ENCODE assay signal across 10 cellular contexts in genomic region chr18:50051288-50051687, GRCh38.
DNase-seq lines count a peak whose midpoint lies in the region; ATAC-seq and TF ChIP-seq lines count a peak whose summit lies in the region.
"Had no signal": no experiment of that assay in that cellular context is flagged by ENCODE, and none has a peak within 500 bp of the region (broad histone marks: within the 10 kb centered on the region; RNA-seq: fewer than 3 reads in every experiment).

No MANE protein-coding gene starts in this region.

- peaks cover 3% of the 10 kb centered on the region; the same call in 1 of the 2 replicates for H3K4me1 ChIP-seq in MM.1S (ENCODE audit: low read length)
- peaks cover 2% of the 10 kb centered on the region for H3K4me1 ChIP-seq in parathyroid adenoma
- H3K4me1 ChIP-seq in gastroesophageal sphincter: no peaks in the 10 kb centered on the region
- H3K4me1 ChIP-seq: right atrium auricular region had no signal

- H3K27me3 ChIP-seq in MM.1S (replicated peaks; ENCODE audit: insufficient read depth, low read length) (no peaks in the 10 kb centered on the region), parathyroid adenoma (ENCODE audit: control insufficient read depth, insufficient read depth, low read length) (no peaks in the 10 kb centered on the region), gastroesophageal sphincter (no peaks in the 10 kb centered on the region)
- H3K27me3 ChIP-seq: right atrium auricular region had no signal

- H3K4me2 ChIP-seq in MM.1S (ENCODE audit: low read depth, low read length) (no peak overlapping the region), parathyroid adenoma (ENCODE audit: low read length) (no peak overlapping the region)

- no peak overlapping the region for H2AFZ ChIP-seq in MM.1S (ENCODE audit: low read length)
- no peak overlapping the region for H2AFZ ChIP-seq in parathyroid adenoma

- DNase-seq in NCI-H1105 treated with DMSO at 0.1 percent for 48 hours (lab: John Stamatoyannopoulos, UW) (peak; percentile 32), NCI-H1105 (lab: John Stamatoyannopoulos, UW) (no peak), MM.1S (no peak), epithelial cell of esophagus (ENCODE audit: low read depth) (peak; percentile 57), AG08395 (ENCODE audit: low spot score) (no peak)
- DNase-seq: cortex of kidney had no signal

- peak; percentile 30 for TF ChIP-seq CTCF in MM.1S (IDR thresholded peaks at IDR 0.05; ENCODE audit: low read length)
- peak; percentile 51 for TF ChIP-seq CTCF in epithelial cell of esophagus (IDR thresholded peaks at IDR 0.05; ENCODE audit: insufficient read depth, low read depth, low read length, missing control alignments)
- peak; percentile 46 for TF ChIP-seq CTCF in parathyroid adenoma (IDR thresholded peaks at IDR 0.05)
- no peak for TF ChIP-seq CTCF in gastroesophageal sphincter (IDR thresholded peaks at IDR 0.05)

- no peak for TF ChIP-seq POLR2A in gastroesophageal sphincter (IDR thresholded peaks at IDR 0.05)

- H3K4me3 ChIP-seq in MM.1S (ENCODE audit: low read length): no peak overlapping the region
- H3K4me3 ChIP-seq in epithelial cell of esophagus (ENCODE audit: low read length): no peak overlapping the region
- no peak overlapping the region for H3K4me3 ChIP-seq in parathyroid adenoma (ENCODE audit: low read depth, low read length)
- no peak overlapping the region for H3K4me3 ChIP-seq in gastroesophageal sphincter
- H3K4me3 ChIP-seq: right atrium auricular region had no signal

- no peak for TF ChIP-seq EP300 in gastroesophageal sphincter (IDR thresholded peaks at IDR 0.05)

- ATAC-seq in HG02938 (IDR thresholded peaks at IDR 0.05; ENCODE audit: unreplicated experiment) (no peak), gastroesophageal sphincter (no peak)

- H3K27ac ChIP-seq in MM.1S (ENCODE audit: low read length) (no peak overlapping the region), parathyroid adenoma (no peak overlapping the region), gastroesophageal sphincter (no peak overlapping the region)
- H3K27ac ChIP-seq: right atrium auricular region had no signal

- H3K9me2 ChIP-seq in MM.1S (replicated peaks; ENCODE audit: insufficient read depth, low read length): no peaks in the 10 kb centered on the region

- H3K36me3 ChIP-seq in MM.1S (replicated peaks; ENCODE audit: insufficient read depth, low read length) (no peaks in the 10 kb centered on the region), parathyroid adenoma (ENCODE audit: control insufficient read depth, insufficient read depth, low read length) (no peaks in the 10 kb centered on the region), gastroesophageal sphincter (no peaks in the 10 kb centered on the region)
- H3K36me3 ChIP-seq: right atrium auricular region had no signal

- H3K9ac ChIP-seq in MM.1S (ENCODE audit: low read length) (no peak overlapping the region), parathyroid adenoma (no peak overlapping the region)

- H3F3A ChIP-seq in MM.1S (ENCODE audit: insufficient read depth, low read length): no peaks in the 10 kb centered on the region

- H3K79me2 ChIP-seq in MM.1S (ENCODE audit: low read length): peaks cover 24% of the 10 kb centered on the region
- H3K79me2 ChIP-seq in parathyroid adenoma: peaks cover 4% of the 10 kb centered on the region

- H3K9me3 ChIP-seq in MM.1S (replicated peaks; ENCODE audit: insufficient read depth, low read length): no peaks in the 10 kb centered on the region
- no peaks in the 10 kb centered on the region for H3K9me3 ChIP-seq in parathyroid adenoma (ENCODE audit: control insufficient read depth, low read length)
- no peaks in the 10 kb centered on the region for H3K9me3 ChIP-seq in gastroesophageal sphincter
- H3K9me3 ChIP-seq: right atrium auricular region had no signal

- no peaks in the 10 kb centered on the region for H4K20me1 ChIP-seq in MM.1S (ENCODE audit: insufficient read depth, low read length)

Comparison
In these comparisons a context has a peak if more than half of its experiments do, and no peak if none do; other contexts are left out.
1. DNase-seq: peak in NCI-H1105 treated with DMSO at 0.1 percent for 48 hours (single experiment) and epithelial cell of esophagus (single experiment); none in NCI-H1105 (single experiment), MM.1S (single experiment) and AG08395 (single experiment).
2. CTCF ChIP-seq: peak in MM.1S (single experiment), epithelial cell of esophagus (single experiment) and parathyroid adenoma (single experiment); none in gastroesophageal sphincter (0 of 4).